8 cellular contexts compared by ENCODE assay signal in genomic region chr18:499351-500229, GRCh38. TPM values are rescaled to one million over a fixed set of nuclear protein-coding genes. Genes with fewer than 3 reads are reported as not detected.
DNase-seq lines count a peak whose midpoint lies in the region; ATAC-seq lines count a peak whose summit lies in the region.

No MANE protein-coding gene starts in this region.

- H3K4me1 ChIP-seq in right cardiac atrium (ENCODE audit: control insufficient read depth, insufficient read depth, low read length) (no peaks in the 10 kb centered on the region), skeletal muscle tissue (ENCODE audit: control insufficient read depth in 3 of 3, insufficient read depth in 3 of 3, low read length in 3 of 3) (peaks cover 5 to 9% (median 8%) of the 10 kb centered on the region in 3 donors)

- no peaks in the 10 kb centered on the region for H3K9me3 Mint-ChIP-seq in stimulated activated effector memory CD8-positive, alpha-beta T cell treated with anti-CD3 and anti-CD28 coated beads, Interleukin-12 subunit alpha, Interleukin-12 subunit beta, amount 100 ng/mL, for 72 hours

- H3K27me3 ChIP-seq in right cardiac atrium (ENCODE audit: control insufficient read depth, insufficient read depth) (no peaks in the 10 kb centered on the region), skeletal muscle tissue (ENCODE audit: control insufficient read depth in 3 of 3, insufficient read depth in 3 of 3, low read length in 3 of 3) (peaks cover 17 to 24% (median 22%) of the 10 kb centered on the region in 3 donors)

- peaks cover 6% of the 10 kb centered on the region for H3K36me3 Mint-ChIP-seq in stimulated activated effector memory CD8-positive, alpha-beta T cell treated with anti-CD3 and anti-CD28 coated beads, Interleukin-12 subunit alpha, Interleukin-12 subunit beta, amount 100 ng/mL, for 72 hours

- no peak overlapping the region for H3K4me3 Mint-ChIP-seq in stimulated activated effector memory CD8-positive, alpha-beta T cell treated with anti-CD3 and anti-CD28 coated beads, Interleukin-12 subunit alpha, Interleukin-12 subunit beta, amount 100 ng/mL, for 72 hours

- H3K9me3 ChIP-seq in right cardiac atrium (ENCODE audit: control insufficient read depth, low read length): no peaks in the 10 kb centered on the region
- H3K9me3 ChIP-seq in skeletal muscle tissue (ENCODE audit: control insufficient read depth in 3 of 3, low read length in 3 of 3): no peaks in the 10 kb centered on the region

- peak; percentile 46 for DNase-seq in GM04503 (ENCODE audit: low read depth)
- peak; percentile 48 for DNase-seq in T1000 (lab: John Stamatoyannopoulos, UW)
- DNase-seq in right cardiac atrium: peak in 2 of 3 donors; percentile 19 to 61
- DNase-seq in NAMALWA (ENCODE audit: low spot score): no peak
- no peak for DNase-seq in T-helper 9 cell
- no peak for DNase-seq in stimulated activated effector memory CD8-positive, alpha-beta T cell treated with anti-CD3 and anti-CD28 coated beads, Interleukin-12 subunit alpha, Interleukin-12 subunit beta, amount 100 ng/mL, for 72 hours (ENCODE audit: low spot score in 2 of 2)
- no peak for DNase-seq in NCI-H2196 treated with DMSO at 0.1 percent for 48 hours (lab: John Stamatoyannopoulos, UW; ENCODE audit: unreplicated experiment)

- no peak overlapping the region for H3K27ac Mint-ChIP-seq in stimulated activated effector memory CD8-positive, alpha-beta T cell treated with anti-CD3 and anti-CD28 coated beads, Interleukin-12 subunit alpha, Interleukin-12 subunit beta, amount 100 ng/mL, for 72 hours

- no peak overlapping the region for H3K27ac ChIP-seq in right cardiac atrium (ENCODE audit: low read length)
- H3K27ac ChIP-seq in skeletal muscle tissue (ENCODE audit: low read depth, low read length): no peak overlapping the region

- H3K4me3 ChIP-seq in right cardiac atrium (ENCODE audit: low read length): peak overlapping the region; percentile 49
- H3K4me3 ChIP-seq in skeletal muscle tissue (ENCODE audit: low read length in 3 of 3): peak overlapping the region; percentile 55 to 66 (median 56)

- no peaks in the 10 kb centered on the region for H3K4me1 Mint-ChIP-seq in stimulated activated effector memory CD8-positive, alpha-beta T cell treated with anti-CD3 and anti-CD28 coated beads, Interleukin-12 subunit alpha, Interleukin-12 subunit beta, amount 100 ng/mL, for 72 hours

- under 1% methylated on average over 63 of the region's 63 CpGs for WGBS in right cardiac atrium

- H3K36me3 ChIP-seq in skeletal muscle tissue (ENCODE audit: control insufficient read depth in 3 of 3, insufficient read depth in 3 of 3, low read length in 3 of 3): no peaks in the 10 kb centered on the region

- peak; percentile 36 to 40 for ATAC-seq in right cardiac atrium
- no peak for ATAC-seq in stimulated activated effector memory CD8-positive, alpha-beta T cell treated with anti-CD3 and anti-CD28 coated beads, Interleukin-12 subunit alpha, Interleukin-12 subunit beta, amount 100 ng/mL, for 72 hours

- intact Hi-C loops in right cardiac atrium (cut with DNase I): loop anchor here in 1 of 4 donors (10.0 kb wide), 3 partner anchors 45 to 175 kb away; no protein-coding TSS in a partner anchor

- peak overlapping the region; percentile 8 to 20 (median 16) for H3K9ac ChIP-seq in skeletal muscle tissue (ENCODE audit: low read depth in 1 of 3, low read length in 3 of 3)

RNA-seq across cellular contexts. Expression of gene COLEC12, which starts 0.9 kb away (rescaled TPM):
- total RNA-seq in right cardiac atrium (10 to 100 TPM in 1 of 4 donors, 1 to 10 TPM in 3; 4.1 to 10.6 (median 6.5) TPM), skeletal muscle tissue (39.1 TPM)
- 1.7 TPM for polyA plus RNA-seq in right cardiac atrium

Comparison
In these comparisons a context has a peak if more than half of its experiments do, and no peak if none do; other contexts are left out.
1. DNase-seq: peak in GM04503 (single experiment), T1000 (single experiment) and right cardiac atrium (2 of 3); none in NAMALWA (single experiment), T-helper 9 cell (single experiment), stimulated activated effector memory CD8-positive, alpha-beta T cell treated with anti-CD3 and anti-CD28 coated beads, Interleukin-12 subunit alpha, Interleukin-12 subunit beta, amount 100 ng/mL, for 72 hours (0 of 2) and NCI-H2196 treated with DMSO at 0.1 percent for 48 hours (single experiment).